Comparison of ENCODE assay signal across 24 cellular contexts in the genomic region with DNA sequence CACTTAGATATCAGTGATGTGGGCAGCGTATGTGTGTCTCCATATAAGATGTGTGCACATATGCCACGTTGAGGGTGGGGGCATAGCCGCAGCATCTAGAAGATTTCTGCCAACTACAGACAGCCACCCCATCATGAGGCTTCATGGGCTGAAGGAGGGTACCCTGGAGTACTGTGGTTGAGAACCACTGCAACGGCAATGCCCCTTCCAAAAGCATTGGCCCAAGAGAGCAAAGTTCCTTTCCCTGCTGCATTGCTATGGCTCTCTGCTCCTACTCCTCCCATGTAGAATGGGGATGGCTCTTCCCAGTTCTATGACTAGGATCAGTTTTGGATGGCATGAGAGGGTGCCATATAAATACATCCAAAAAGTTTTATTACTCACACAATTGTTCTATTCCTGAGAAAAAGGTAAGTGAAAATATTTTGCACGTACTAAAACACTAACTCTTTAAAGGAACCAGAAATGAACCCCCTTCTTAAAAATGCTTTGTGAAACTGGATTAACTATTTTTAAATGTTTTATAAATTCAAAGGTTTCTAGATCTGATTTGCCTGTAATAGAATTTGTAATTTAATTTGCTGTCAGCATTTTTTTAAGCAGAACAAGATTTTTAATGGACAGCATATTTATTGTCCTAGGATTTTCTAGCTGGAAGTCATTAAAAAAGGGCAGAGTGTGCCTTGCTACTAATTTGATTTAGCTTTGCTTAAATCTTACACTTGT. TPM values are rescaled to one million over a fixed set of nuclear protein-coding genes. Genes with fewer than 3 reads are reported as not detected.
DNase-seq lines count a peak whose midpoint lies in the region; ATAC-seq, FAIRE-seq and TF ChIP-seq lines count a peak whose summit lies in the region.
"Had no signal": no experiment of that assay in that cellular context is flagged by ENCODE, and none has a peak within 500 bp of the region (broad histone marks: within the 10 kb centered on the region; RNA-seq: fewer than 3 reads in every experiment).

No MANE protein-coding gene starts in this region.

- peaks cover 9% of the 10 kb centered on the region for H3K79me1 ChIP-seq in trophoblast cell (ENCODE audit: low read length)

- no peak for TF ChIP-seq EP300 in A549 (IDR thresholded peaks at IDR 0.05)

- no peak overlapping the region for H3K18ac ChIP-seq in trophoblast cell (ENCODE audit: low read length)

- no peak for TF ChIP-seq POLR2A in A549 (IDR thresholded peaks at IDR 0.05; ENCODE audit: low read length)

- H3K4ac ChIP-seq in trophoblast cell (ENCODE audit: low read depth, low read length): no peak overlapping the region

- no peak overlapping the region for H2BK120ac ChIP-seq in trophoblast cell (ENCODE audit: insufficient read depth, low read length, poor library complexity)

- no peak for TF ChIP-seq CTCF in A549 (IDR thresholded peaks at IDR 0.05)

- peaks cover 2% of the 10 kb centered on the region for H3K36me3 ChIP-seq in SK-N-MC (ENCODE audit: insufficient read depth, low read length)
- H3K36me3 ChIP-seq in trophoblast cell (ENCODE audit: control insufficient read depth in 1 of 2, insufficient read depth in 2 of 2, low read length in 2 of 2): no peaks in the 10 kb centered on the region

- peak overlapping the region; percentile 52 for H3K23ac ChIP-seq in trophoblast cell (ENCODE audit: low read length)

- no peak for FAIRE-seq in A549 (lab: Jason Lieb, UNC)
- FAIRE-seq: A204.1, G401.6 had no signal

- H3K9ac ChIP-seq in SK-N-MC (ENCODE audit: insufficient read length) (peak overlapping the region; percentile 24), trophoblast cell (ENCODE audit: low read length) (peak overlapping the region; percentile 55)
- H3K9ac ChIP-seq: BLaER1 treated with 17β-estradiol and CSF1 and Interleukin-3, amounts not matched to agents 10 nM and 100 nM had no signal

- no peak for DNase-seq in A549 (ENCODE audit: low read depth in 1 of 2, low spot score in 1 of 2)
- no peak for DNase-seq in SK-N-MC (ENCODE audit: low read depth, low spot score)
- no peak for DNase-seq in left lobe of liver (ENCODE audit: low spot score)
- no peak for DNase-seq in trophoblast cell
- no peak for DNase-seq in activated T-cell treated with anti-CD3 and anti-CD28 coated beads for 4 hours
- DNase-seq in iPS-NIHi7 (ENCODE audit: extremely low spot score): no peak
- DNase-seq: AML-193; Caco-2; CD4-positive, alpha-beta memory T cell; H9; NCI-H1048; NCI-H1417; NCI-H1694; NCI-H2029 treated with DMSO at 0.1 percent for 48 hours; NCI-H446 treated with DMSO at 0.1 percent for 48 hours; NCI-H526; PC-9; SJCRH30 had no signal

- no peaks in the 10 kb centered on the region for H3K9me3 ChIP-seq in A549
- no peaks in the 10 kb centered on the region for H3K9me3 ChIP-seq in SK-N-MC (ENCODE audit: low read depth, low read length)
- peaks cover 3% of the 10 kb centered on the region for H3K9me3 ChIP-seq in trophoblast cell (ENCODE audit: insufficient read depth, low read depth, low read length)
- H3K9me3 ChIP-seq: Caco-2 had no signal

- ATAC-seq in A549 (no peak), left lobe of liver (peak; percentile 30), HG03565 (IDR thresholded peaks at IDR 0.05; ENCODE audit: unreplicated experiment) (no peak)
- ATAC-seq: GM23338, Right ventricle myocardium inferior had no signal

- H4K12ac ChIP-seq in trophoblast cell (ENCODE audit: low read depth, low read length): no peak overlapping the region

- CTCF ChIA-PET in A549 (lab: Yijun Ruan, JAX): interaction anchor here (2.5 kb wide), 1 partner anchor 391 kb away, joined by 9 read pairs; no protein-coding TSS in a partner anchor

- H3K4me1 ChIP-seq in A549 (peaks cover 5% of the 10 kb centered on the region; the same call in 2 of the 3 replicates), trophoblast cell (ENCODE audit: control insufficient read depth in 1 of 2, insufficient read depth in 2 of 2, low read length in 2 of 2) (peaks cover 3 to 8% of the 10 kb centered on the region in 2 experiments)
- H3K4me1 ChIP-seq: Caco-2 had no signal

- no peak overlapping the region for H2BK12ac ChIP-seq in trophoblast cell (ENCODE audit: low read length)

- H3K4me3 ChIP-seq in A549: no peak overlapping the region
- H3K4me3 ChIP-seq in SK-N-MC: no peak overlapping the region
- H3K4me3 ChIP-seq in trophoblast cell (ENCODE audit: low read depth, low read length): no peak overlapping the region
- H3K4me3 ChIP-seq: BLaER1 treated with 17β-estradiol and CSF1 and Interleukin-3, amounts not matched to agents 10 nM and 100 nM; GM23338; PC-9; SJCRH30 had no signal

- H3K4me2 ChIP-seq in A549: no peak overlapping the region
- no peak overlapping the region for H3K4me2 ChIP-seq in trophoblast cell (ENCODE audit: low read length)
- H3K4me2 ChIP-seq: BLaER1 treated with 17β-estradiol and CSF1 and Interleukin-3, amounts not matched to agents 10 nM and 100 nM; GM23338; PC-9 had no signal

- TF ChIP-seq RAD21 in A549 (conservative IDR thresholded peaks at IDR 0.05 in 1 of 2, IDR thresholded peaks at IDR 0.05 in 1 of 2): no peak

- no peak overlapping the region for H2AFZ ChIP-seq in trophoblast cell (ENCODE audit: insufficient read depth, low read length, poor library complexity)
- H2AFZ ChIP-seq: GM23338, PC-9 had no signal

- 94% methylated on average over 3 of the region's 5 CpGs for WGBS in A549 (ENCODE audit: missing lambda C conversion rate)
- WGBS in trophoblast cell (ENCODE audit: extremely low coverage, insufficient coverage, insufficient read length): no CpG with 5 or more reads among the region's 5 CpGs

- no peak overlapping the region for H2AK5ac ChIP-seq in trophoblast cell (ENCODE audit: low read length)

- H2BK5ac ChIP-seq in trophoblast cell (ENCODE audit: low read depth, low read length, poor library complexity): no peak overlapping the region

- H3K27ac ChIP-seq in A549 (no peak overlapping the region), SK-N-MC (peak overlapping the region; percentile 17; the same call in 1 of the 2 replicates), trophoblast cell (ENCODE audit: low read depth, low read length) (no peak overlapping the region)
- H3K27ac ChIP-seq: BLaER1 treated with 17β-estradiol and CSF1 and Interleukin-3, amounts not matched to agents 10 nM and 100 nM; PC-9; SJCRH30 had no signal

- POLR2A ChIA-PET in A549 (lab: Yijun Ruan, JAX): no interaction called here

- H4K8ac ChIP-seq in trophoblast cell (ENCODE audit: low read depth, low read length): no peak overlapping the region

- H4K91ac ChIP-seq in trophoblast cell (ENCODE audit: low read depth, low read length): no peak overlapping the region

- no peaks in the 10 kb centered on the region for H3K27me3 ChIP-seq in trophoblast cell (ENCODE audit: insufficient read depth, low read length)
- H3K27me3 ChIP-seq: BLaER1 treated with 17β-estradiol and CSF1 and Interleukin-3, amounts not matched to agents 10 nM and 100 nM had no signal

- no peak overlapping the region for H3K14ac ChIP-seq in trophoblast cell (ENCODE audit: low read length)

- H3K79me2 ChIP-seq in trophoblast cell (ENCODE audit: control insufficient read depth, insufficient read depth, low read length, poor library complexity): peaks cover 9% of the 10 kb centered on the region

TF ChIP-seq in A549, 52 proteins besides CTCF, POLR2A, EP300 and RAD21:
- TF ChIP-seq MAFK (IDR thresholded peaks at IDR 0.05; ENCODE audit: partially characterized antibody) (peak; percentile 70), PHF8 (IDR thresholded peaks at IDR 0.05; ENCODE audit: borderline replicate concordance, low read depth) (no peak), FOSL2 (IDR thresholded peaks at IDR 0.05) (no peak), FOSL2 (CRISPR knock-in tag; IDR thresholded peaks at IDR 0.05) (no peak), JUNB (IDR thresholded peaks at IDR 0.05) (no peak)

RNA-seq across cellular contexts. Expression of gene RPL31, which starts 4.4 kb away (rescaled TPM):
- polyA plus RNA-seq in A549 (2011; rRNA removed) (2,064 and 3,103 TPM in 2 replicates), A549 (2017; fragmentation: RNase III; extraction: RNeasy Plus Mini Kit Qiagen cat#74134 plus additional on column Dnase treatment) (1,803 to 1,931 TPM (median 1,812 TPM) in 3 replicates)
- 1,918 and 2,613 TPM in 2 replicates for polyA plus RNA-seq in A549 (2012; cell fraction: cytosol; rRNA removed)
- 404 and 505 TPM in 2 replicates for polyA plus RNA-seq in A549 (2012; cell fraction: nucleus; rRNA removed)
- 256 and 361 TPM in 2 replicates for polyA minus RNA-seq in A549 (2011; rRNA and poly(A)+ RNA removed)
- 410 TPM for total RNA-seq in left lobe of liver
- 1,205 and 1,283 TPM in 2 replicates for polyA plus RNA-seq in trophoblast cell (2013)
